18 cellular contexts compared by ENCODE assay signal in the genomic region with DNA sequence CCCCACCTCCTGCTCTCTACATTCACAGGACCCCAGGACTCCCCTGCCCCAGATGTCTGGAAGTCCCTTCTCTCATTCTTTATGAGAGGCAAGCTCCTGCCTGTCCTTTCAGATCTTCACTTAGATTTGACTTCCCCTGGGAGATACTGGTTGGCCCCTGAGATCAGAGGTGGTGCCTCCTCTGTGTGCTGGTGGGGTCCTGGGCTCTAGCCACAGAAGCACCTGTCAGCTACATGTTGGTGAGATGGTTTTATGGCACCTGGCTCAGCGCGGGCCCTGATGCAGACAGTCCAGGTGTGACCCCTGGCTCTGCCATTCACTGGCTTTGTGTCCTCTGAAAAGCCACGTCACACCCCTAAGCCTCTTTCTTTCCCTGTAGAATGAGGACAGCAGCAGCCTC.
A peak's percentile ranks its signal among the peaks of the same experiment; 100 is the strongest.
DNase-seq lines count a peak whose midpoint lies in the region; ATAC-seq, FAIRE-seq and TF ChIP-seq lines count a peak whose summit lies in the region.
"Had no signal": no experiment of that assay in that cellular context is flagged by ENCODE, and none has a peak within 500 bp of the region (broad histone marks: within the 10 kb centered on the region; RNA-seq: fewer than 3 reads in every experiment).

No MANE protein-coding gene starts in this region.

- FAIRE-seq in GM12878 (lab: Jason Lieb, UNC): no peak
- FAIRE-seq: kidney had no signal

- no TSS peak for BruUV-seq in GM12878 (replicated peaks; lab: Mats Ljungman, UMichigan)

- H3K4me1 ChIP-seq in GM12878 (ENCODE audit: control insufficient read depth, insufficient read depth, low read length) (peaks cover 55% of the 10 kb centered on the region), vagina (peaks cover 4% of the 10 kb centered on the region)
- peaks cover 27% of the 10 kb centered on the region for H3K4me1 ChIP-seq in effector memory CD4-positive, alpha-beta T cell (ENCODE audit: control insufficient read depth, insufficient read depth, low read length, poor library complexity, severe bottlenecking)

- POLR2A ChIA-PET in GM12878 (lab: Charles Lee): interaction anchor here (0.9 to 4.2 kb wide), 14 partner anchors 9 to 369 kb away, joined by 3 to 36 read pairs (median 3); a partner anchor contains a TSS

- H3K36me3 ChIP-seq in GM12878 (ENCODE audit: control insufficient read depth in 2 of 2, insufficient read depth in 2 of 2, low read length in 1 of 2) (no peaks in the 10 kb centered on the region), vagina (no peaks in the 10 kb centered on the region)
- no peaks in the 10 kb centered on the region for H3K36me3 ChIP-seq in effector memory CD4-positive, alpha-beta T cell (ENCODE audit: control insufficient read depth, insufficient read depth, low read length)
- H3K36me3 ChIP-seq: heart right ventricle, right atrium auricular region had no signal

- peak overlapping the region; percentile 50 for H3K27ac Mint-ChIP-seq in stimulated activated naive CD8-positive, alpha-beta T cell treated with anti-CD3 and anti-CD28 coated beads, Interleukin-15, Interleukin-2, amounts not matched to agents 100 ng/mL and 50 ng/mL, for 24 hours
- no peak overlapping the region for H3K27ac Mint-ChIP-seq in stimulated activated naive CD8-positive, alpha-beta T cell treated with anti-CD3 and anti-CD28 coated beads, Interleukin-15, amount 100 ng/mL, for 72 hours

- RAD21 ChIA-PET in GM12878 (lab: Charles Lee; ENCODE audit: unreplicated experiment): interaction anchor here (0.6 to 8.4 kb wide), 37 partner anchors 10 to 884 kb away, joined by 3 to 138 read pairs (median 6); a partner anchor contains a TSS

- 73% methylated on average over 1 of the region's 3 CpGs for WGBS in GM12878 (ENCODE audit: insufficient coverage, insufficient replicate concordance, low lambda C conversion rate, missing lambda C conversion rate)

- peak overlapping the region; percentile 70 for H3K4me2 ChIP-seq in GM12878 (ENCODE audit: control insufficient read depth, insufficient read depth)

- H3K4me3 ChIP-seq in GM12878 (no peak overlapping the region), vagina (no peak overlapping the region)
- H3K4me3 ChIP-seq in effector memory CD4-positive, alpha-beta T cell (ENCODE audit: insufficient read depth, low read depth, low read length, poor library complexity, severe bottlenecking): no peak overlapping the region
- H3K4me3 ChIP-seq: heart right ventricle, right atrium auricular region had no signal

- DNase-seq in stimulated activated naive CD8-positive, alpha-beta T cell treated with anti-CD3 and anti-CD28 coated beads, Interleukin-15, amount 100 ng/mL, for 72 hours: no peak
- DNase-seq in NCI-H69 (lab: John Stamatoyannopoulos, UW) (peak; percentile 69), GM12878 (ENCODE audit: low read depth, low spot score) (no peak), vagina (ENCODE audit: extremely low spot score in 2 of 2) (peak; percentile 55 to 64)
- DNase-seq in effector memory CD4-positive, alpha-beta T cell: no peak
- DNase-seq: DMS 273 treated with DMSO at 0.1 percent for 48 hours, heart right ventricle, kidney, midbrain, MM.1S, NCI-H2029 treated with DMSO at 0.1 percent for 48 hours, NCI-H774, nucleus accumbens, Right ventricle myocardium superior had no signal

- ATAC-seq in stimulated activated naive CD8-positive, alpha-beta T cell treated with anti-CD3 and anti-CD28 coated beads, Interleukin-15, amount 100 ng/mL, for 72 hours: no peak
- ATAC-seq in GM12878 (peak; percentile 42), HG02759 (IDR thresholded peaks at IDR 0.05; ENCODE audit: unreplicated experiment) (no peak), GM21360 (IDR thresholded peaks at IDR 0.05; ENCODE audit: unreplicated experiment) (no peak)
- ATAC-seq: heart right ventricle had no signal

- H3K36me3 Mint-ChIP-seq in stimulated activated naive CD8-positive, alpha-beta T cell treated with anti-CD3 and anti-CD28 coated beads, Interleukin-15, Interleukin-2, amounts not matched to agents 100 ng/mL and 50 ng/mL, for 24 hours (ENCODE audit: low read depth): no peaks in the 10 kb centered on the region

- H3K4me3 Mint-ChIP-seq in stimulated activated naive CD8-positive, alpha-beta T cell treated with anti-CD3 and anti-CD28 coated beads, Interleukin-15, Interleukin-2, amounts not matched to agents 100 ng/mL and 50 ng/mL, for 24 hours: no peak overlapping the region
- no peak overlapping the region for H3K4me3 Mint-ChIP-seq in stimulated activated naive CD8-positive, alpha-beta T cell treated with anti-CD3 and anti-CD28 coated beads, Interleukin-15, amount 100 ng/mL, for 72 hours

- no peak for TF ChIP-seq CTCF in GM12878 (IDR thresholded peaks at IDR 0.05 in 2 of 3, conservative IDR thresholded peaks at IDR 0.05 in 1 of 3; ENCODE audit: control insufficient read depth in 2 of 3, extremely low read depth in 1 of 3, insufficient read depth in 1 of 3, low read depth in 3 of 3, low read length in 3 of 3)
- TF ChIP-seq CTCF in vagina (IDR thresholded peaks at IDR 0.05): no peak

- TF ChIP-seq EP300 in GM12878 (IDR thresholded peaks at IDR 0.05; ENCODE audit: borderline replicate concordance in 1 of 2, control insufficient read depth in 1 of 2, low read depth in 2 of 2, low read length in 2 of 2): no peak

- TF ChIP-seq POLR2A in GM12878 (IDR thresholded peaks at IDR 0.05; ENCODE audit: low read depth, low read length) (no peak), vagina (IDR thresholded peaks at IDR 0.05) (no peak)

- H3K27ac ChIP-seq in GM12878 (ENCODE audit: control insufficient read depth, insufficient read depth): peak overlapping the region; percentile 72
- no peak overlapping the region for H3K27ac ChIP-seq in vagina
- H3K27ac ChIP-seq in effector memory CD4-positive, alpha-beta T cell (ENCODE audit: insufficient read depth, low read length, poor library complexity, severe bottlenecking): no peak overlapping the region
- H3K27ac ChIP-seq: right atrium auricular region had no signal

- in situ Hi-C loops in GM12878 (cut with MboI): no loop called here

- H3K4me1 Mint-ChIP-seq in stimulated activated naive CD8-positive, alpha-beta T cell treated with anti-CD3 and anti-CD28 coated beads, Interleukin-15, Interleukin-2, amounts not matched to agents 100 ng/mL and 50 ng/mL, for 24 hours (ENCODE audit: low read depth): peaks cover 61% of the 10 kb centered on the region
- peaks cover 61% of the 10 kb centered on the region for H3K4me1 Mint-ChIP-seq in stimulated activated naive CD8-positive, alpha-beta T cell treated with anti-CD3 and anti-CD28 coated beads, Interleukin-15, amount 100 ng/mL, for 72 hours

- CTCF ChIA-PET in GM12878 (lab: Yijun Ruan, JAX): interaction anchor here (1.0 to 4.2 kb wide), 8 partner anchors 10 to 886 kb away, joined by 3 to 25 read pairs (median 6); no protein-coding TSS in a partner anchor

- H3K79me2 ChIP-seq in GM12878 (ENCODE audit: control insufficient read depth, insufficient read depth, low read length): no peaks in the 10 kb centered on the region

- H3K9ac ChIP-seq in GM12878 (ENCODE audit: control insufficient read depth, insufficient read depth, low read length): peak overlapping the region; percentile 36; the same call in 1 of the 2 replicates

- no peak for TF ChIP-seq RAD21 in GM12878 (IDR thresholded peaks at IDR 0.05; ENCODE audit: insufficient read depth, low read depth, low read length)

- no peaks in the 10 kb centered on the region for H4K20me1 ChIP-seq in GM12878 (ENCODE audit: control insufficient read depth, insufficient read depth)

- SMC1A ChIA-PET in GM12878 (lab: Charles Lee; ENCODE audit: uncharacterized antibody, unreplicated experiment): interaction anchor here (0.6 to 16.5 kb wide), 42 partner anchors 9 to 1032 kb away, joined by 3 to 352 read pairs (median 5); no protein-coding TSS in a partner anchor

- H2AFZ ChIP-seq in GM12878 (ENCODE audit: control insufficient read depth, low read depth, low read length): no peak overlapping the region

- intact Hi-C loops in GM12878 (cut with micrococcal nuclease; ENCODE audit: unreplicated experiment): loop anchor here (2.0 kb wide), 2 partner anchors 67 to 203 kb away; no protein-coding TSS in a partner anchor
- intact Hi-C loops in vagina (cut with DNase I): no loop called here

- H3K27me3 ChIP-seq in GM12878 (replicated peaks in 1 of 2; ENCODE audit: control insufficient read depth in 2 of 2, insufficient read depth in 2 of 2, low read length in 1 of 2) (no peaks in the 10 kb centered on the region), vagina (no peaks in the 10 kb centered on the region)
- no peaks in the 10 kb centered on the region for H3K27me3 ChIP-seq in effector memory CD4-positive, alpha-beta T cell (replicated peaks; ENCODE audit: control insufficient read depth, insufficient read depth, low read length, poor library complexity, severe bottlenecking)
- H3K27me3 ChIP-seq: heart right ventricle, right atrium auricular region had no signal

- no peaks in the 10 kb centered on the region for H3K9me3 Mint-ChIP-seq in stimulated activated naive CD8-positive, alpha-beta T cell treated with anti-CD3 and anti-CD28 coated beads, Interleukin-15, Interleukin-2, amounts not matched to agents 100 ng/mL and 50 ng/mL, for 24 hours
- H3K9me3 Mint-ChIP-seq in stimulated activated naive CD8-positive, alpha-beta T cell treated with anti-CD3 and anti-CD28 coated beads, Interleukin-15, amount 100 ng/mL, for 72 hours: no peaks in the 10 kb centered on the region

- H3K27me3 Mint-ChIP-seq in stimulated activated naive CD8-positive, alpha-beta T cell treated with anti-CD3 and anti-CD28 coated beads, Interleukin-15, Interleukin-2, amounts not matched to agents 100 ng/mL and 50 ng/mL, for 24 hours: peaks cover 16% of the 10 kb centered on the region
- H3K27me3 Mint-ChIP-seq in stimulated activated naive CD8-positive, alpha-beta T cell treated with anti-CD3 and anti-CD28 coated beads, Interleukin-15, amount 100 ng/mL, for 72 hours: peaks cover 51% of the 10 kb centered on the region

- H3K9me3 ChIP-seq in GM12878 (replicated peaks; ENCODE audit: control insufficient read depth, insufficient read depth, low read length) (no peaks in the 10 kb centered on the region; the same call in 2 of the 3 replicates), vagina (no peaks in the 10 kb centered on the region)
- no peaks in the 10 kb centered on the region for H3K9me3 ChIP-seq in effector memory CD4-positive, alpha-beta T cell (ENCODE audit: control insufficient read depth, low read length)
- H3K9me3 ChIP-seq: heart right ventricle, right atrium auricular region had no signal

TF ChIP-seq in GM12878, 131 proteins besides CTCF, POLR2A, EP300 and RAD21 (continues in another document):
- TF ChIP-seq WRNIP1 (IDR thresholded peaks at IDR 0.05; ENCODE audit: borderline replicate concordance, low read depth, low read length): no peak

Comparison
In these comparisons a context has a peak if more than half of its experiments do, and no peak if none do; other contexts are left out.
1. DNase-seq: peak in NCI-H69 (single experiment) and vagina (2 of 2); none in stimulated activated naive CD8-positive, alpha-beta T cell treated with anti-CD3 and anti-CD28 coated beads, Interleukin-15, amount 100 ng/mL, for 72 hours (0 of 2), GM12878 (single experiment) and effector memory CD4-positive, alpha-beta T cell (0 of 3).